ENCODE assay signal across 10 cellular contexts in genomic region chr1:230682274-230682673, GRCh38.
DNase-seq lines count a peak whose midpoint lies in the region; ATAC-seq and TF ChIP-seq lines count a peak whose summit lies in the region.
"Had no signal": no experiment of that assay in that cellular context is flagged by ENCODE, and none has a peak within 500 bp of the region (broad histone marks: within the 10 kb centered on the region; RNA-seq: fewer than 3 reads in every experiment).

No MANE protein-coding gene starts in this region.

- DNase-seq in NCI-H446 treated with DMSO at 0.1 percent for 48 hours (lab: John Stamatoyannopoulos, UW) (peak; percentile 90), fibroblast of pulmonary artery (ENCODE audit: low read depth) (peak; percentile 4), HuH-7.5 (ENCODE audit: low spot score) (no peak), T-helper 2 cell (no peak), DMS53 treated with DMSO at 0.1 percent for 48 hours (lab: John Stamatoyannopoulos, UW; ENCODE audit: unreplicated experiment) (no peak)
- DNase-seq: activated CD4-positive, alpha-beta T cell treated with anti-CD3 and anti-CD28 coated beads for 1 hour; MM.1S had no signal

- H3K36me3 ChIP-seq in HEK293 (ENCODE audit: control insufficient read depth in 2 of 2, insufficient read depth in 1 of 2, low read length in 2 of 2), result peaks cover 35 to 86% of the 10 kb centered on the region in 2 experiments
- H3K36me3 ChIP-seq in parathyroid adenoma (ENCODE audit: control insufficient read depth, insufficient read depth, low read length), result peaks cover 4% of the 10 kb centered on the region

- POLR2A ChIA-PET in HEK293 (lab: Yijun Ruan, JAX), result interaction anchor here (1.8 to 1.9 kb wide), 2 partner anchors 9 to 39 kb away, joined by 5 to 7 read pairs; no protein-coding TSS in a partner anchor

- H3K4me1 ChIP-seq in HEK293 (ENCODE audit: control insufficient read depth, insufficient read depth, low read length) (peaks cover 13% of the 10 kb centered on the region; the same call in 1 of the 2 replicates), parathyroid adenoma (peaks cover 45% of the 10 kb centered on the region)

- peak overlapping the region; percentile 16 for H3K4me2 ChIP-seq in parathyroid adenoma (ENCODE audit: low read length)

- H3K9ac ChIP-seq in parathyroid adenoma, result no peak overlapping the region

- ATAC-seq in GM18868 (IDR thresholded peaks at IDR 0.05; ENCODE audit: unreplicated experiment), result no peak

- TF ChIP-seq CTCF in HEK293 (tag by site-specific recombination; IDR thresholded peaks at IDR 0.05) (no peak), fibroblast of pulmonary artery (IDR thresholded peaks at IDR 0.05; ENCODE audit: low read length, missing control alignments) (no peak), parathyroid adenoma (IDR thresholded peaks at IDR 0.05) (no peak)

- H3K27me3 ChIP-seq in parathyroid adenoma (ENCODE audit: control insufficient read depth, insufficient read depth, low read length), result no peaks in the 10 kb centered on the region

- H3K79me2 ChIP-seq in parathyroid adenoma, result peaks cover 8% of the 10 kb centered on the region

- H3K9me3 ChIP-seq in HEK293 (ENCODE audit: control insufficient read depth, insufficient read depth, low read depth, low read length), result no peaks in the 10 kb centered on the region
- no peaks in the 10 kb centered on the region for H3K9me3 ChIP-seq in parathyroid adenoma (ENCODE audit: control insufficient read depth, low read length)

- no peak overlapping the region for H2AFZ ChIP-seq in parathyroid adenoma

- no peak overlapping the region for H3K27ac ChIP-seq in HEK293 (ENCODE audit: extremely low read depth, low read depth, low read length)
- peak overlapping the region; percentile 91 for H3K27ac ChIP-seq in parathyroid adenoma

- CTCF ChIA-PET in HEK293 (lab: Yijun Ruan, JAX), result interaction anchor here (0.8 to 3.3 kb wide), 4 partner anchors 9 to 500 kb away, joined by 3 to 19 read pairs (median 4); partner anchors contain the start of gene COG2

- no peak overlapping the region for H3K4me3 ChIP-seq in HEK293 (ENCODE audit: low read depth, low read length)
- H3K4me3 ChIP-seq in fibroblast of pulmonary artery (replicated peaks; ENCODE audit: low read depth, low read length), result no peak overlapping the region
- H3K4me3 ChIP-seq in parathyroid adenoma (ENCODE audit: low read depth, low read length), result no peak overlapping the region

TF ChIP-seq in HEK293, 187 proteins besides CTCF, POLR2A, EP300 and RAD21:
- no peak for TF ChIP-seq PRDM10 (tag by site-specific recombination; IDR thresholded peaks at IDR 0.05)
- TF ChIP-seq FEZF1 (tag by site-specific recombination; IDR thresholded peaks at IDR 0.05), result peak; percentile 78
TF ChIP-seq in HEK293: peak in this region for 1.

Comparison
In these comparisons a context has a peak if more than half of its experiments do, and no peak if none do; other contexts are left out.
1. DNase-seq: peak in NCI-H446 treated with DMSO at 0.1 percent for 48 hours (single experiment) and fibroblast of pulmonary artery (single experiment); none in HuH-7.5 (single experiment), T-helper 2 cell (0 of 5) and DMS53 treated with DMSO at 0.1 percent for 48 hours (single experiment).